17 cellular contexts compared by ENCODE assay signal in the genomic region with DNA sequence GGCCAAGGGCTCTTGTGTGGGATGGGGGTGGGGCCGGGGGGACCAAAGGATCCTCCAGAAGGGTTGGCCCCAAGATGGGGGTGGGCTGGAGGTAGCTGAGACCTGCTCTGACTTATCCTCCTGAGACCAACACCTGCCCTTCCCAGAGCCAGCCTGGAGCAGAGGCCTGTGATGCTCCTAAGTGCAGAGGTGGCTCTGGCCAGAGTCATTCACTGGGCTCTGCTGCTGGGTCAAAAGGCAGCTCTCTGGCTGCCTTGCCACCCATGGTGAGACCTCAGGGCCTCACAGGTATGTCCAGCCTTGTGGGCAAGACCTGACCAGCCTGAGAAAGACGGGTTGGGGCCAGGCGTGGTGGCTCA. TPM values are rescaled to one million over a fixed set of nuclear protein-coding genes. Genes with fewer than 3 reads are reported as not detected.
DNase-seq lines count a peak whose midpoint lies in the region; ATAC-seq, FAIRE-seq and TF ChIP-seq lines count a peak whose summit lies in the region.
"Had no signal": no experiment of that assay in that cellular context is flagged by ENCODE, and none has a peak within 500 bp of the region (broad histone marks: within the 10 kb centered on the region; RNA-seq: fewer than 3 reads in every experiment).

No MANE protein-coding gene starts in this region.

- POLR2A ChIA-PET in Caco-2 (lab: Charles Lee) (interaction anchor here (1.5 kb wide), 1 partner anchor 26 kb away, joined by 13 read pairs; no protein-coding TSS in a partner anchor), GM12878 (lab: Charles Lee) (interaction anchor here (0.5 kb wide), 1 partner anchor 213 kb away, joined by 7 read pairs; no protein-coding TSS in a partner anchor)

- no peaks in the 10 kb centered on the region for H3K36me3 Mint-ChIP-seq in Caco-2 (ENCODE audit: insufficient read depth, unreplicated experiment)
- no peaks in the 10 kb centered on the region for H3K36me3 Mint-ChIP-seq in stimulated activated effector memory CD8-positive, alpha-beta T cell treated with anti-CD3 and anti-CD28 coated beads, Interleukin-12 subunit alpha, Interleukin-12 subunit beta, amount 100 ng/mL, for 72 hours
- H3K36me3 Mint-ChIP-seq in osteocyte (ENCODE audit: unreplicated experiment): no peaks in the 10 kb centered on the region

- H3K9me3 Mint-ChIP-seq in Caco-2 (ENCODE audit: unreplicated experiment) (no peaks in the 10 kb centered on the region), osteocyte (ENCODE audit: unreplicated experiment) (no peaks in the 10 kb centered on the region)
- H3K9me3 Mint-ChIP-seq in stimulated activated effector memory CD8-positive, alpha-beta T cell treated with anti-CD3 and anti-CD28 coated beads, Interleukin-12 subunit alpha, Interleukin-12 subunit beta, amount 100 ng/mL, for 72 hours: no peaks in the 10 kb centered on the region

- BruUV-seq in Caco-2 (replicated peaks; lab: Mats Ljungman, UMichigan): no TSS peak
- no TSS peak for BruUV-seq in GM12878 (replicated peaks; lab: Mats Ljungman, UMichigan)

- SMC1A ChIA-PET in GM12878 (lab: Charles Lee; ENCODE audit: uncharacterized antibody, unreplicated experiment): no interaction called here

- DNase-seq in Caco-2 (no peak), GM12878 (ENCODE audit: low read depth, low spot score) (no peak), osteocyte (ENCODE audit: extremely low spot score, unreplicated experiment) (no peak), left ventricle myocardium inferior (no peak)
- DNase-seq in stimulated activated effector memory CD8-positive, alpha-beta T cell treated with anti-CD3 and anti-CD28 coated beads, Interleukin-12 subunit alpha, Interleukin-12 subunit beta, amount 100 ng/mL, for 72 hours (ENCODE audit: low spot score in 2 of 2): no peak
- DNase-seq: C1 segment of cervical spinal cord, DND-41, HCEC 1CT, NCI-H187 treated with DMSO at 0.1 percent for 48 hours, NCI-H345, OCI-M1, RPMI8226 had no signal

- RAD21 ChIA-PET in GM12878 (lab: Charles Lee; ENCODE audit: unreplicated experiment): no interaction called here

- no peak overlapping the region for H2AFZ ChIP-seq in GM12878 (ENCODE audit: control insufficient read depth, low read depth, low read length)

- peak; percentile 22; the same call in 2 of the 3 replicates for ATAC-seq in GM12878
- ATAC-seq in stimulated activated effector memory CD8-positive, alpha-beta T cell treated with anti-CD3 and anti-CD28 coated beads, Interleukin-12 subunit alpha, Interleukin-12 subunit beta, amount 100 ng/mL, for 72 hours: no peak
- ATAC-seq in HG03469 (IDR thresholded peaks at IDR 0.05; ENCODE audit: unreplicated experiment): no peak

- no peak overlapping the region for H3K4me2 ChIP-seq in GM12878 (ENCODE audit: control insufficient read depth, insufficient read depth)

- H3K4me1 Mint-ChIP-seq in Caco-2 (ENCODE audit: low read depth, unreplicated experiment) (peaks cover 16% of the 10 kb centered on the region), osteocyte (ENCODE audit: unreplicated experiment) (peaks cover 1% of the 10 kb centered on the region)
- no peaks in the 10 kb centered on the region for H3K4me1 Mint-ChIP-seq in stimulated activated effector memory CD8-positive, alpha-beta T cell treated with anti-CD3 and anti-CD28 coated beads, Interleukin-12 subunit alpha, Interleukin-12 subunit beta, amount 100 ng/mL, for 72 hours

- H3K4me3 Mint-ChIP-seq in Caco-2 (ENCODE audit: unreplicated experiment) (peak overlapping the region; percentile 63), osteocyte (ENCODE audit: unreplicated experiment) (no peak overlapping the region)
- H3K4me3 Mint-ChIP-seq in stimulated activated effector memory CD8-positive, alpha-beta T cell treated with anti-CD3 and anti-CD28 coated beads, Interleukin-12 subunit alpha, Interleukin-12 subunit beta, amount 100 ng/mL, for 72 hours: no peak overlapping the region

- TF ChIP-seq CTCF in Caco-2 (IDR thresholded peaks at IDR 0.05; ENCODE audit: insufficient read depth in 1 of 2, low read depth in 1 of 2, low read length in 1 of 2, severe bottlenecking in 1 of 2, unreplicated experiment in 1 of 2): no peak
- TF ChIP-seq CTCF in GM12878 (IDR thresholded peaks at IDR 0.05 in 2 of 3, conservative IDR thresholded peaks at IDR 0.05 in 1 of 3; ENCODE audit: control insufficient read depth in 2 of 3, extremely low read depth in 1 of 3, insufficient read depth in 1 of 3, low read depth in 3 of 3, low read length in 3 of 3): no peak
- no peak for TF ChIP-seq CTCF in liver (IDR thresholded peaks at IDR 0.05; ENCODE audit: low read depth, low read length, missing input control)
- TF ChIP-seq CTCF in osteocyte (IDR thresholded peaks at IDR 0.05): no peak
- TF ChIP-seq CTCF in left ventricle myocardium inferior (IDR thresholded peaks at IDR 0.05; ENCODE audit: borderline replicate concordance): no peak

- 0% methylated on average over 2 of the region's 3 CpGs for WGBS in GM12878 (ENCODE audit: insufficient coverage, insufficient replicate concordance, low lambda C conversion rate, missing lambda C conversion rate)
- WGBS in liver: 47% methylated on average over 3 of the region's 3 CpGs

- H3K27ac ChIP-seq in GM12878 (ENCODE audit: control insufficient read depth, insufficient read depth) (no peak overlapping the region), liver (ENCODE audit: low read depth in 1 of 2, low read length in 2 of 2) (peak overlapping the region; percentile 72 to 82), left ventricle myocardium inferior (replicated peaks) (no peak overlapping the region)

- H3K27me3 ChIP-seq in Caco-2 (replicated peaks; ENCODE audit: control insufficient read depth, insufficient read depth, low read length): no peaks in the 10 kb centered on the region
- no peaks in the 10 kb centered on the region for H3K27me3 ChIP-seq in GM12878 (replicated peaks in 1 of 2; ENCODE audit: control insufficient read depth in 2 of 2, insufficient read depth in 2 of 2, low read length in 1 of 2)
- H3K27me3 ChIP-seq in liver (ENCODE audit: control insufficient read depth in 4 of 4, insufficient read depth in 4 of 4, low read length in 3 of 4): no peaks in the 10 kb centered on the region
- no peaks in the 10 kb centered on the region for H3K27me3 ChIP-seq in left ventricle myocardium inferior (ENCODE audit: low read depth)

- in situ Hi-C loops in GM12878 (cut with MboI): no loop called here

- H3K4me3 ChIP-seq in Caco-2 (ENCODE audit: low read depth, low read length) (peak overlapping the region; percentile 34), GM12878 (no peak overlapping the region), liver (ENCODE audit: low read depth in 1 of 3, low read length in 3 of 3) (peak overlapping the region; percentile 58 to 98 (median 87)), left ventricle myocardium inferior (no peak overlapping the region)

- H3K9ac ChIP-seq in GM12878 (ENCODE audit: control insufficient read depth, insufficient read depth, low read length): no peak overlapping the region
- peak overlapping the region; percentile 24 to 87 for H3K9ac ChIP-seq in liver (ENCODE audit: low read depth in 1 of 2, low read length in 2 of 2)

- H3K9me3 ChIP-seq in Caco-2: no peaks in the 10 kb centered on the region
- H3K9me3 ChIP-seq in GM12878 (replicated peaks; ENCODE audit: control insufficient read depth, insufficient read depth, low read length): no peaks in the 10 kb centered on the region
- H3K9me3 ChIP-seq in liver (ENCODE audit: control insufficient read depth in 4 of 4, low read length in 3 of 4): no peaks in the 10 kb centered on the region
- H3K9me3 ChIP-seq in left ventricle myocardium inferior (replicated peaks): no peaks in the 10 kb centered on the region

- H3K27ac Mint-ChIP-seq in Caco-2 (ENCODE audit: unreplicated experiment) (peak overlapping the region; percentile 60), osteocyte (ENCODE audit: unreplicated experiment) (no peak overlapping the region)
- peak overlapping the region; percentile 69 for H3K27ac Mint-ChIP-seq in stimulated activated effector memory CD8-positive, alpha-beta T cell treated with anti-CD3 and anti-CD28 coated beads, Interleukin-12 subunit alpha, Interleukin-12 subunit beta, amount 100 ng/mL, for 72 hours

- no peaks in the 10 kb centered on the region for H3K27me3 Mint-ChIP-seq in Caco-2 (ENCODE audit: insufficient read depth, unreplicated experiment)
- no peaks in the 10 kb centered on the region for H3K27me3 Mint-ChIP-seq in osteocyte (ENCODE audit: unreplicated experiment)

- H3K36me3 ChIP-seq in Caco-2 (ENCODE audit: control insufficient read depth, insufficient read depth, low read length) (peaks cover 6% of the 10 kb centered on the region), GM12878 (ENCODE audit: control insufficient read depth in 2 of 2, insufficient read depth in 2 of 2, low read length in 1 of 2) (no peaks in the 10 kb centered on the region; a peak in 1 of 4 replicates), liver (ENCODE audit: control insufficient read depth in 4 of 4, insufficient read depth in 3 of 4, low read depth in 1 of 4, low read length in 3 of 4) (peaks cover 0 to 4% (median 1%) of the 10 kb centered on the region in 4 donors), left ventricle myocardium inferior (peaks cover 2% of the 10 kb centered on the region)

- CTCF ChIA-PET in Caco-2 (lab: Charles Lee): interaction anchor here (1.0 kb wide), 1 partner anchor 41 kb away, joined by 3 read pairs; no protein-coding TSS in a partner anchor
- CTCF ChIA-PET in GM12878 (lab: Yijun Ruan, JAX): no interaction called here

- no peak for TF ChIP-seq POLR2A in GM12878 (IDR thresholded peaks at IDR 0.05; ENCODE audit: low read depth, low read length)

- no peak for FAIRE-seq in GM12878 (lab: Jason Lieb, UNC)
- FAIRE-seq: G401.6, GM12891, GM18507 had no signal

- TF ChIP-seq EP300 in GM12878 (IDR thresholded peaks at IDR 0.05; ENCODE audit: borderline replicate concordance in 1 of 2, control insufficient read depth in 1 of 2, low read depth in 2 of 2, low read length in 2 of 2): no peak

- no peaks in the 10 kb centered on the region for H4K20me1 ChIP-seq in GM12878 (ENCODE audit: control insufficient read depth, insufficient read depth)

- H3K4me1 ChIP-seq in Caco-2 (peaks cover 19% of the 10 kb centered on the region), GM12878 (ENCODE audit: control insufficient read depth, insufficient read depth, low read length) (no peaks in the 10 kb centered on the region), liver (ENCODE audit: control insufficient read depth in 4 of 4, insufficient read depth in 4 of 4, low read length in 3 of 4) (peaks cover 4 to 40% (median 25%) of the 10 kb centered on the region in 4 donors), left ventricle myocardium inferior (peaks cover 12% of the 10 kb centered on the region)

- TF ChIP-seq RAD21 in GM12878 (IDR thresholded peaks at IDR 0.05; ENCODE audit: insufficient read depth, low read depth, low read length): no peak
- no peak for TF ChIP-seq RAD21 in liver (IDR thresholded peaks at IDR 0.05)

- intact Hi-C loops in Caco-2 (cut with micrococcal nuclease; ENCODE audit: unreplicated experiment): no loop called here
- intact Hi-C loops in GM12878 (cut with micrococcal nuclease; ENCODE audit: unreplicated experiment): no loop called here
- intact Hi-C loops in left ventricle myocardium inferior (cut with micrococcal nuclease): no loop called here

- H3K79me2 ChIP-seq in GM12878 (ENCODE audit: control insufficient read depth, insufficient read depth, low read length): no peaks in the 10 kb centered on the region

RNA-seq across cellular contexts. Expression of a gene that starts 0.4 kb away (rescaled TPM):
- total RNA-seq in Caco-2 (2022): 59.9 and 63.8 TPM in 2 replicates
- 0.20 and 0.46 TPM in 2 replicates for total RNA-seq in GM12878 (2013; cell fraction: nucleolus; rRNA removed)
- 0.11 TPM in 1 of 2 replicates, not detected in the other for total RNA-seq in GM12878 (2014; rRNA removed)
- total RNA-seq in GM12878 (2014; rRNA removed; fragmentation: Illumina TruSeq; extraction: Trizol): 0.04 TPM in 1 of 2 replicates, not detected in the other
- total RNA-seq in GM12878 (2021): 0.21 and 0.40 TPM in 2 replicates
- not detected for polyA plus RNA-seq in GM12878 (2011; ENCODE audit: low read depth)
- 0.14 TPM in 1 of 2 replicates, not detected in the other for polyA plus RNA-seq in GM12878 (2011; rRNA removed)
- polyA plus RNA-seq in GM12878 (2011; cell fraction: cytosol; rRNA removed): 0.20 and 0.25 TPM in 2 replicates
- polyA plus RNA-seq in GM12878 (2011; cell fraction: nucleus; rRNA removed): 0.22 and 0.47 TPM in 2 replicates
- polyA plus RNA-seq in GM12878 (2012): 0.10 and 0.19 TPM in 2 replicates
- not detected in 2 replicates for polyA plus RNA-seq in GM12878 (2014; fragmentation: Illumina TruSeq; extraction: Trizol)
- polyA plus RNA-seq in GM12878 (2014; fragmentation: Nextera tagmentation; extraction: Ambion mirVana): not detected
- polyA plus RNA-seq in GM12878 (2014; rRNA removed): 0.03 TPM in 1 of 2 replicates, not detected in the other
- polyA plus RNA-seq in GM12878 (2016; fragmentation: Nextera tagmentation; extraction: Ambion mirVana): not detected
- not detected in 2 replicates for polyA minus RNA-seq in GM12878 (2011; rRNA and poly(A)+ RNA removed)
- 0.42 TPM in 1 of 2 replicates, not detected in the other for polyA minus RNA-seq in GM12878 (2011; cell fraction: cytosol; rRNA and poly(A)+ RNA removed)
- not detected in 2 replicates for polyA minus RNA-seq in GM12878 (2011; cell fraction: nucleus; rRNA and poly(A)+ RNA removed)
- 100 to 1,000 TPM; 582 to 768 TPM for total RNA-seq in liver
- polyA plus RNA-seq in liver: 1,000 to 10,000 TPM in 1 of 2 donors, 100 to 1,000 TPM in 1; 477 to 1,248 TPM
- total RNA-seq in osteocyte: 0.38 and 0.50 TPM in 2 replicates
- total RNA-seq in left ventricle myocardium inferior: 0.33 TPM

RNA-seq across cellular contexts. Expression of a gene that starts 18.6 kb away (rescaled TPM):
- total RNA-seq in Caco-2 (2022) (24.8 and 26.6 TPM in 2 replicates), GM12878 (2014; rRNA removed) (15.1 and 16.0 TPM in 2 replicates), GM12878 (2014; rRNA removed; fragmentation: Illumina TruSeq; extraction: Trizol) (3.8 and 5.0 TPM in 2 replicates), GM12878 (2021) (19.0 and 22.4 TPM in 2 replicates), liver (10 to 100 TPM; 39.2 to 41.8 TPM), osteocyte (30.8 and 33.3 TPM in 2 replicates), left ventricle myocardium inferior (9.3 TPM)
- 29.5 and 36.2 TPM in 2 replicates for total RNA-seq in GM12878 (2013; cell fraction: nucleolus; rRNA removed)
- polyA plus RNA-seq in GM12878 (2011; ENCODE audit: low read depth): 3.5 TPM
- polyA plus RNA-seq in GM12878 (2011; rRNA removed) (1.4 and 2.8 TPM in 2 replicates), GM12878 (2014; fragmentation: Illumina TruSeq; extraction: Trizol) (0.54 and 4.0 TPM in 2 replicates), GM12878 (2014; fragmentation: Nextera tagmentation; extraction: Ambion mirVana) (under 1 TPM in 1 of 2 experiments, not detected in 1; 0.13 TPM), GM12878 (2014; rRNA removed) (15.1 and 17.5 TPM in 2 replicates), GM12878 (2016; fragmentation: Nextera tagmentation; extraction: Ambion mirVana) (1 to 10 TPM; 7.3 to 8.5 TPM), liver (10 to 100 TPM; 12.3 to 26.8 TPM)
- polyA plus RNA-seq in GM12878 (2011; cell fraction: cytosol; rRNA removed): 5.4 and 7.4 TPM in 2 replicates
- 28.8 and 42.7 TPM in 2 replicates for polyA plus RNA-seq in GM12878 (2011; cell fraction: nucleus; rRNA removed)
- polyA plus RNA-seq in GM12878 (2012): 9.2 and 10.0 TPM in 2 replicates
- polyA minus RNA-seq in GM12878 (2011; rRNA and poly(A)+ RNA removed): 5.9 and 14.0 TPM in 2 replicates
- polyA minus RNA-seq in GM12878 (2011; cell fraction: cytosol; rRNA and poly(A)+ RNA removed): 8.1 and 11.9 TPM in 2 replicates
- polyA minus RNA-seq in GM12878 (2011; cell fraction: nucleus; rRNA and poly(A)+ RNA removed): 9.6 and 18.9 TPM in 2 replicates

RNA-seq across cellular contexts. Expression of a gene that starts 18.8 kb away (rescaled TPM):
- total RNA-seq in Caco-2 (2022) (36.3 and 38.4 TPM in 2 replicates), GM12878 (2014; rRNA removed) (2.3 and 6.3 TPM in 2 replicates), GM12878 (2014; rRNA removed; fragmentation: Illumina TruSeq; extraction: Trizol) (2.4 and 2.9 TPM in 2 replicates), GM12878 (2021) (3.0 and 3.4 TPM in 2 replicates), liver (1,000 to 10,000 TPM in 1 of 2 donors, 100 to 1,000 TPM in 1; 319 to 1,105 TPM), osteocyte (164 and 175 TPM in 2 replicates), left ventricle myocardium inferior (122 TPM)
- 1.2 TPM in 1 of 2 replicates, not detected in the other for total RNA-seq in GM12878 (2013; cell fraction: nucleolus; rRNA removed)
- polyA plus RNA-seq in GM12878 (2011; ENCODE audit: low read depth): 1.8 TPM
- polyA plus RNA-seq in GM12878 (2011; rRNA removed) (0.18 and 0.19 TPM in 2 replicates), GM12878 (2014; fragmentation: Illumina TruSeq; extraction: Trizol) (1.8 and 3.3 TPM in 2 replicates), GM12878 (2014; fragmentation: Nextera tagmentation; extraction: Ambion mirVana) (1 to 10 TPM; 1.7 to 1.9 TPM), GM12878 (2014; rRNA removed) (4.4 and 4.9 TPM in 2 replicates), GM12878 (2016; fragmentation: Nextera tagmentation; extraction: Ambion mirVana) (1 to 10 TPM; 4.5 to 5.5 TPM), liver (100 to 1,000 TPM; 742 to 798 TPM)
- 0.09 and 0.23 TPM in 2 replicates for polyA plus RNA-seq in GM12878 (2011; cell fraction: cytosol; rRNA removed)
- polyA plus RNA-seq in GM12878 (2011; cell fraction: nucleus; rRNA removed): not detected in 2 replicates
- polyA plus RNA-seq in GM12878 (2012): 2.6 and 2.8 TPM in 2 replicates
- polyA minus RNA-seq in GM12878 (2011; rRNA and poly(A)+ RNA removed): 1.2 TPM in 1 of 2 replicates, not detected in the other
- polyA minus RNA-seq in GM12878 (2011; cell fraction: cytosol; rRNA and poly(A)+ RNA removed): not detected in 2 replicates
- not detected in 2 replicates for polyA minus RNA-seq in GM12878 (2011; cell fraction: nucleus; rRNA and poly(A)+ RNA removed)

RNA-seq across cellular contexts. Expression of a gene that starts 32.9 kb away (rescaled TPM):
- 10.1 and 12.0 TPM in 2 replicates for total RNA-seq in Caco-2 (2022)
- total RNA-seq in GM12878 (2013; cell fraction: nucleolus; rRNA removed): 0.06 and 0.17 TPM in 2 replicates
- total RNA-seq in GM12878 (2014; rRNA removed): 0.05 and 0.06 TPM in 2 replicates
- 0.04 and 0.05 TPM in 2 replicates for total RNA-seq in GM12878 (2014; rRNA removed; fragmentation: Illumina TruSeq; extraction: Trizol)
- 0.08 and 0.15 TPM in 2 replicates for total RNA-seq in GM12878 (2021)
- 0.04 TPM for polyA plus RNA-seq in GM12878 (2011; ENCODE audit: low read depth)
- 0.01 and 0.03 TPM in 2 replicates for polyA plus RNA-seq in GM12878 (2011; rRNA removed)
- polyA plus RNA-seq in GM12878 (2011; cell fraction: cytosol; rRNA removed): not detected in 2 replicates
- 0.03 and 0.04 TPM in 2 replicates for polyA plus RNA-seq in GM12878 (2011; cell fraction: nucleus; rRNA removed)
- polyA plus RNA-seq in GM12878 (2012): 0.10 and 0.11 TPM in 2 replicates
- polyA plus RNA-seq in GM12878 (2014; fragmentation: Illumina TruSeq; extraction: Trizol): 0.06 TPM in 1 of 2 replicates, not detected in the other
- under 1 TPM; 0.02 TPM for polyA plus RNA-seq in GM12878 (2014; fragmentation: Nextera tagmentation; extraction: Ambion mirVana)
- 0.11 and 0.13 TPM in 2 replicates for polyA plus RNA-seq in GM12878 (2014; rRNA removed)
- not detected for polyA plus RNA-seq in GM12878 (2016; fragmentation: Nextera tagmentation; extraction: Ambion mirVana)
- 0.05 and 0.07 TPM in 2 replicates for polyA minus RNA-seq in GM12878 (2011; rRNA and poly(A)+ RNA removed)
- 0.21 TPM in 1 of 2 replicates, not detected in the other for polyA minus RNA-seq in GM12878 (2011; cell fraction: cytosol; rRNA and poly(A)+ RNA removed)
- under 0.01 and 0.10 TPM in 2 replicates for polyA minus RNA-seq in GM12878 (2011; cell fraction: nucleus; rRNA and poly(A)+ RNA removed)
- 1 to 10 TPM; 1.2 to 7.3 TPM for total RNA-seq in liver
- polyA plus RNA-seq in liver: 1 to 10 TPM; 2.6 to 4.3 TPM
- 4.2 and 4.7 TPM in 2 replicates for total RNA-seq in osteocyte
- 1.8 TPM for total RNA-seq in left ventricle myocardium inferior

RNA-seq across cellular contexts. Expression of a gene that starts 58.4 kb away (rescaled TPM):
- total RNA-seq in Caco-2 (2022) (398 and 430 TPM in 2 replicates), GM12878 (2014; rRNA removed) (119 and 157 TPM in 2 replicates), GM12878 (2014; rRNA removed; fragmentation: Illumina TruSeq; extraction: Trizol) (75.0 and 77.2 TPM in 2 replicates), GM12878 (2021) (313 and 337 TPM in 2 replicates), liver (100 to 1,000 TPM; 103 to 110 TPM), osteocyte (238 and 262 TPM in 2 replicates), left ventricle myocardium inferior (136 TPM)
- total RNA-seq in GM12878 (2013; cell fraction: nucleolus; rRNA removed): 308 and 355 TPM in 2 replicates
- polyA plus RNA-seq in GM12878 (2011; ENCODE audit: low read depth): 951 TPM
- polyA plus RNA-seq in GM12878 (2011; rRNA removed) (45.4 and 156 TPM in 2 replicates), GM12878 (2014; fragmentation: Illumina TruSeq; extraction: Trizol) (193 and 227 TPM in 2 replicates), GM12878 (2014; fragmentation: Nextera tagmentation; extraction: Ambion mirVana) (100 to 1,000 TPM; 133 to 167 TPM), GM12878 (2014; rRNA removed) (123 and 163 TPM in 2 replicates), GM12878 (2016; fragmentation: Nextera tagmentation; extraction: Ambion mirVana) (100 to 1,000 TPM; 224 to 238 TPM), liver (10 to 100 TPM; 50.2 to 61.1 TPM)
- 122 and 145 TPM in 2 replicates for polyA plus RNA-seq in GM12878 (2011; cell fraction: cytosol; rRNA removed)
- 325 and 335 TPM in 2 replicates for polyA plus RNA-seq in GM12878 (2011; cell fraction: nucleus; rRNA removed)
- 137 and 153 TPM in 2 replicates for polyA plus RNA-seq in GM12878 (2012)
- polyA minus RNA-seq in GM12878 (2011; rRNA and poly(A)+ RNA removed): 229 and 378 TPM in 2 replicates
- 198 and 260 TPM in 2 replicates for polyA minus RNA-seq in GM12878 (2011; cell fraction: cytosol; rRNA and poly(A)+ RNA removed)
- polyA minus RNA-seq in GM12878 (2011; cell fraction: nucleus; rRNA and poly(A)+ RNA removed): 124 and 187 TPM in 2 replicates

Comparison
In these comparisons a context has a peak if more than half of its experiments do, and no peak if none do; other contexts are left out.
1. H3K4me3 ChIP-seq: peak in Caco-2 (single experiment) and liver (3 of 3); none in GM12878 (single experiment) and left ventricle myocardium inferior (single experiment).
2. H3K27ac ChIP-seq: peak in liver (2 of 2); none in GM12878 (single experiment) and left ventricle myocardium inferior (single experiment).
3. RNA of a gene that starts 0.4 kb away (total RNA-seq): 582 to 768 TPM in liver and 59.9 to 63.8 TPM in Caco-2; 0.38 to 0.50 TPM in osteocyte, 0.33 TPM in left ventricle myocardium inferior (single experiment) and 0.04 to 0.46 TPM in GM12878; every median in the first group is over 10 times any median in the second.